Comparison of ENCODE assay signal across 9 cellular contexts in the genomic region with DNA sequence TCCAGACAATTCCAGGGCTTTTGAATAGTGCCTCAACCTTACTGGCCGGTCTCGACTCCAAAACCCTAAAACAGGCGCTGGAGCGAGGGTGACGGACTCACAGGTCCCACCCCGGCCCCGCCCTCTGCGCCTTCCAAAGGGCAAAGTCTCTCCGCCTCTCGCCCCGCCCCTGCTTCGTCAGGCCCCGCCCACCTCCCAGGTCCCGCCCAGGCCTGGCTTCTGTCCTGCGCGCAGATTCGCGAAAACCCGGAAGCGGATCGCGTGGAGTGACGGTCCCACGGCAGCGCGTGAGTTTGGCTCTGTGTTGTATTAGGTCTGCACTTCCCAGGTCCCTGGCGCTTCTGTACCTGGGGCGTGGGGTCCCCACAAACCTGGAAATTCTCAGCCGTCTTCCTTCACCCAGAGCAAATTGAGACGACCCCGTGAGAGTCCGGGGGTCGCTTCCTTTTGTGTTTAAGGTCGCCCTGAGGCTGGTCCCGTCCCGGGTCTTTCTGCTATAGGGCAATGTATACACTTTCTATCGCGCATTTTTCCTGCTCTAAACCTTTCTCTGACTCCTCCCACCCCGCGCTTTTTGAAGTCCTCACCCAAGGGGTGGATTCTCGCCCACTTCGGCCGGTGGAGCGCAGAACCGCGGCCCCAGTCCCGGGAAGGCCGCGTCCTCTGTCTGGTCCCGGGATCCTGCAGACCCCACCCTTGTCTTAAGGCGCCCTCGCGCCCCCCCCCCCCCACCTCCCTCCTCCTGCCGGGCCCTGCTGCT. TPM values are rescaled to one million over a fixed set of nuclear protein-coding genes. Genes with fewer than 3 reads are reported as not detected.
DNase-seq lines count a peak whose midpoint lies in the region; ATAC-seq, FAIRE-seq and TF ChIP-seq lines count a peak whose summit lies in the region.
"Had no signal": no experiment of that assay in that cellular context is flagged by ENCODE, and none has a peak within 500 bp of the region (broad histone marks: within the 10 kb centered on the region; RNA-seq: fewer than 3 reads in every experiment).

A gene (plus strand): TSS at position 231 of the 760 bp plus-strand sequence. CDS start 16,090 bp downstream, outside the sequence.

- H3K36me3 Mint-ChIP-seq in activated naive CD8-positive, alpha-beta T cell treated with anti-CD3 and anti-CD28 coated beads, Interleukin-2, amount 50 U/mL, for 24 hours (ENCODE audit: low read depth): peaks cover 45% of the 10 kb centered on the region

- DNase-seq in D721Med (ENCODE audit: insufficient read length, low spot score) (peak; percentile 78), heart right ventricle (peak; percentile 95 to 98), posterior cingulate gyrus (peak; percentile 80 to 99 (median 94)), transverse colon (peak; percentile 98)
- peak; percentile 97 for DNase-seq in activated naive CD8-positive, alpha-beta T cell treated with anti-CD3 and anti-CD28 coated beads, Interleukin-2, amount 50 U/mL, for 24 hours

- H3K9me2 ChIP-seq in Loucy (replicated peaks; ENCODE audit: low read depth, low read length) (no peaks in the 10 kb centered on the region), SU-DHL-6 (replicated peaks; ENCODE audit: insufficient read depth, low read length) (no peaks in the 10 kb centered on the region)

- H3K36me3 ChIP-seq in Loucy (ENCODE audit: insufficient read depth, low read length) (no peaks in the 10 kb centered on the region), SU-DHL-6 (ENCODE audit: low read length) (no peaks in the 10 kb centered on the region), heart right ventricle (peaks cover 0 to 5% (median 0%) of the 10 kb centered on the region in 9 donors), transverse colon (peaks cover 0 to 13% (median 0%) of the 10 kb centered on the region in 4 donors)

- TF ChIP-seq CTCF in D721Med (IDR thresholded peaks at IDR 0.05; ENCODE audit: insufficient read depth, missing control alignments) (no peak), Loucy (conservative IDR thresholded peaks at IDR 0.05; ENCODE audit: low read length) (no peak), SU-DHL-6 (IDR thresholded peaks at IDR 0.05; ENCODE audit: insufficient read depth, low read length, poor library complexity, severe bottlenecking) (no peak), heart right ventricle (IDR thresholded peaks at IDR 0.05) (no peak), transverse colon (IDR thresholded peaks at IDR 0.05) (no peak)

- H3K9me3 Mint-ChIP-seq in activated naive CD8-positive, alpha-beta T cell treated with anti-CD3 and anti-CD28 coated beads, Interleukin-2, amount 50 U/mL, for 24 hours: peaks cover 36% of the 10 kb centered on the region

- peaks cover 26% of the 10 kb centered on the region for H3K27me3 Mint-ChIP-seq in activated naive CD8-positive, alpha-beta T cell treated with anti-CD3 and anti-CD28 coated beads, Interleukin-2, amount 50 U/mL, for 24 hours

- TF ChIP-seq POLR2A in transverse colon (IDR thresholded peaks at IDR 0.05): peak; percentile 41

- no peaks in the 10 kb centered on the region for H4K20me1 ChIP-seq in Loucy (ENCODE audit: insufficient read depth, low read length, poor library complexity, severe bottlenecking)
- no peaks in the 10 kb centered on the region for H4K20me1 ChIP-seq in SU-DHL-6 (ENCODE audit: low read depth, low read length)

- ATAC-seq in GM21576 (IDR thresholded peaks at IDR 0.05; ENCODE audit: unreplicated experiment): peak; percentile 81
- peak; percentile 96 for ATAC-seq in activated naive CD8-positive, alpha-beta T cell treated with anti-CD3 and anti-CD28 coated beads, Interleukin-2, amount 50 U/mL, for 24 hours
- ATAC-seq in heart right ventricle: peak; percentile 98 to 100 (median 99)

- intact Hi-C loops in heart right ventricle (cut with DNase I): loop anchor here in 4 of 10 donors (5.0 kb wide), 1 partner anchor 35 kb away; a partner anchor contains a TSS
- intact Hi-C loops in posterior cingulate gyrus (cut with DNase I): loop anchor here (1.0 to 2.0 kb wide), 3 partner anchors 37 to 71 kb away; a partner anchor contains a TSS
- intact Hi-C loops in transverse colon (cut with DNase I; ENCODE audit: low total_unique reads): no loop called here

- H3K4me2 ChIP-seq in Loucy (ENCODE audit: low read depth, low read length, poor library complexity, severe bottlenecking) (peak within 1 kb of the TSS; percentile 97), SU-DHL-6 (ENCODE audit: low read depth, low read length, poor library complexity, severe bottlenecking) (peak within 1 kb of the TSS; percentile 25)

- H3K4me3 Mint-ChIP-seq in activated naive CD8-positive, alpha-beta T cell treated with anti-CD3 and anti-CD28 coated beads, Interleukin-2, amount 50 U/mL, for 24 hours: peak within 1 kb of the TSS; percentile 88

- H3K27ac ChIP-seq in SU-DHL-6 (ENCODE audit: low read depth, low read length) (no peak within 1 kb of the TSS), heart right ventricle (peak within 1 kb of the TSS in 9 of 10 donors; percentile 61 to 85 (median 77)), transverse colon (peak within 1 kb of the TSS; percentile 78 to 90 (median 84))

- H3K9me3 ChIP-seq in Loucy (ENCODE audit: insufficient read depth, low read depth, low read length) (no peaks in the 10 kb centered on the region), SU-DHL-6 (ENCODE audit: insufficient read depth, low read length) (no peaks in the 10 kb centered on the region), heart right ventricle (peaks cover 0 to 11% (median 0%) of the 10 kb centered on the region in 11 donors), transverse colon (peaks cover 4% of the 10 kb centered on the region in 2 donors)

- H3K79me2 ChIP-seq in Loucy (ENCODE audit: insufficient read depth, low read length) (peaks cover 16% of the 10 kb centered on the region; the same call in 1 of the 2 replicates), SU-DHL-6 (ENCODE audit: insufficient read depth, low read length) (no peaks in the 10 kb centered on the region)

- H2AFZ ChIP-seq in Loucy (ENCODE audit: low read length): peak within 1 kb of the TSS; percentile 96
- peak within 1 kb of the TSS; percentile 56 for H2AFZ ChIP-seq in SU-DHL-6 (ENCODE audit: low read depth, low read length, severe bottlenecking)

- H3K4me1 ChIP-seq in Loucy (ENCODE audit: insufficient read depth, low read length, poor library complexity, severe bottlenecking) (peaks cover 8% of the 10 kb centered on the region), heart right ventricle (peaks cover 2 to 22% (median 13%) of the 10 kb centered on the region in 9 donors), transverse colon (peaks cover 6 to 15% (median 13%) of the 10 kb centered on the region in 4 donors)

- peak within 1 kb of the TSS; percentile 80 for H3K27ac Mint-ChIP-seq in activated naive CD8-positive, alpha-beta T cell treated with anti-CD3 and anti-CD28 coated beads, Interleukin-2, amount 50 U/mL, for 24 hours

- H3K4me1 Mint-ChIP-seq in activated naive CD8-positive, alpha-beta T cell treated with anti-CD3 and anti-CD28 coated beads, Interleukin-2, amount 50 U/mL, for 24 hours: peaks cover 23% of the 10 kb centered on the region

- H3K27me3 ChIP-seq in Loucy (ENCODE audit: insufficient read depth, low read length, poor library complexity, severe bottlenecking) (no peaks in the 10 kb centered on the region), SU-DHL-6 (ENCODE audit: low read length) (no peaks in the 10 kb centered on the region), heart right ventricle (peaks cover 0 to 12% (median 6%) of the 10 kb centered on the region in 7 donors), transverse colon (peaks cover 19% of the 10 kb centered on the region)

- FAIRE-seq in D721Med (lab: Jason Lieb, UNC): no peak
- FAIRE-seq: islet of Langerhans had no signal

- TF ChIP-seq EP300 in transverse colon (IDR thresholded peaks at IDR 0.05; ENCODE audit: low read depth): no peak

- in situ Hi-C loops in transverse colon (cut with MboI; ENCODE audit: low pct_ligation_motif_present in 1 of 4, low pct_unique_long_range_greater_than_20kb in 1 of 4, low sequenced_read_pairs in 3 of 4): no loop called here

- peak within 1 kb of the TSS; percentile 87 for H3K9ac ChIP-seq in Loucy (ENCODE audit: low read depth, low read length, poor library complexity, severe bottlenecking)
- H3K9ac ChIP-seq in SU-DHL-6 (ENCODE audit: low read length): peak within 1 kb of the TSS; percentile 44; the same call in 1 of the 2 replicates

- WGBS in heart right ventricle, 2 donors: 0 to 1% methylated on average over 51 to 54 of the region's 54 CpGs
- 0 to 1% methylated on average over 12 to 48 of the region's 54 CpGs for WGBS in transverse colon (ENCODE audit: low coverage in 1 of 2), 2 donors

- H3F3A ChIP-seq in Loucy (ENCODE audit: low read depth) (no peaks in the 10 kb centered on the region), SU-DHL-6 (ENCODE audit: insufficient read depth) (no peaks in the 10 kb centered on the region)

- H3K4me3 ChIP-seq in Loucy (ENCODE audit: low read length, poor library complexity, severe bottlenecking) (peak within 1 kb of the TSS; percentile 95), SU-DHL-6 (ENCODE audit: insufficient read depth, low read length, poor library complexity, severe bottlenecking) (peak within 1 kb of the TSS; percentile 46), heart right ventricle (peak within 1 kb of the TSS; percentile 52 to 98 (median 77)), transverse colon (peak within 1 kb of the TSS; percentile 68 to 98 (median 82))

RNA-seq across cellular contexts. Expression of the gene that starts here (rescaled TPM):
- 1 to 10 TPM in 6 of 10 donors, under 1 TPM in 4; 0.68 to 1.8 (median 1.4) TPM for total RNA-seq in heart right ventricle
- polyA plus RNA-seq in heart right ventricle: under 1 TPM; 0.61 to 0.88 TPM
- total RNA-seq in transverse colon: 1 to 10 TPM; 1.9 to 3.8 (median 3.3) TPM
